Comparison of ENCODE assay signal across 26 cellular contexts in genomic region chr6:167450631-167451030, GRCh38.
"Had no signal": no experiment of that assay in that cellular context is flagged by ENCODE, and none has a peak within 500 bp of the region (broad histone marks: within the 10 kb centered on the region; RNA-seq: fewer than 3 reads in every experiment).

No MANE protein-coding gene starts in this region.

- H3K27ac Mint-ChIP-seq: activated B cell treated with CpG ODN at 0.5 μM for 24 hours; activated CD4-positive, alpha-beta T cell treated with anti-CD3 and anti-CD28 coated beads for 36 hours; activated naive CD4-positive, alpha-beta T cell treated with anti-CD3 and anti-CD28 coated beads for 36 hours; activated naive CD8-positive, alpha-beta T cell treated with anti-CD3 and anti-CD28 coated beads, Interleukin-2, amount 10 ng/mL, durations not matched to agents 7 days and 5 days; naive thymus-derived CD4-positive, alpha-beta T cell; progenitor cell of endocrine pancreas; type B pancreatic cell had no signal

- DNase-seq: activated B cell treated with CpG ODN at 0.5 μM for 24 hours; activated CD4-positive, alpha-beta T cell treated with anti-CD3 and anti-CD28 coated beads for 36 hours; activated CD4-positive, alpha-beta T cell treated with anti-CD3 and anti-CD28 coated beads, Interleukin-2, amount 50 U/mL, for 48 hours; activated CD8-positive, alpha-beta memory T cell treated with anti-CD3 and anti-CD28 coated beads, Interleukin-2, amount 50 U/mL, for 48 hours; activated effector memory CD4-positive, alpha-beta T cell treated with Interleukin-2 at 50 U/mL for 16 hours; activated naive CD4-positive, alpha-beta T cell treated with anti-CD3 and anti-CD28 coated beads for 36 hours; activated naive CD8-positive, alpha-beta T cell treated with anti-CD3 and anti-CD28 coated beads, Interleukin-2, amount 10 ng/mL, durations not matched to agents 7 days and 5 days; activated T-cell treated with anti-CD3 and anti-CD28 coated beads, Interleukin-2, amount 50 U/mL, for 4 hours; amygdala; kidney; lower lobe of right lung; mesendoderm; naive thymus-derived CD4-positive, alpha-beta T cell; retina; spleen; stimulated activated CD4-positive, alpha-beta T cell treated with anti-CD3 and anti-CD28 coated beads, Interleukin-4, amount 100 ng/mL, for 1 hour; stimulated activated naive CD4-positive, alpha-beta T cell; testis had no signal

- H3K36me3 ChIP-seq: lower lobe of right lung, spleen, vagina had no signal

- H3K4me1 ChIP-seq: lower lobe of right lung, spleen, testis, vagina had no signal

- H3K27me3 Mint-ChIP-seq: activated B cell treated with CpG ODN at 0.5 μM for 24 hours; activated CD4-positive, alpha-beta T cell treated with anti-CD3 and anti-CD28 coated beads for 36 hours; activated naive CD8-positive, alpha-beta T cell treated with anti-CD3 and anti-CD28 coated beads, Interleukin-2, amount 10 ng/mL, durations not matched to agents 7 days and 5 days; naive thymus-derived CD4-positive, alpha-beta T cell; progenitor cell of endocrine pancreas had no signal

- FAIRE-seq: bronchial epithelial cell, kidney had no signal

- H3K9me3 Mint-ChIP-seq: activated B cell treated with CpG ODN at 0.5 μM for 24 hours; activated naive CD4-positive, alpha-beta T cell treated with anti-CD3 and anti-CD28 coated beads for 36 hours; activated naive CD8-positive, alpha-beta T cell treated with anti-CD3 and anti-CD28 coated beads, Interleukin-2, amount 10 ng/mL, durations not matched to agents 7 days and 5 days; activated T-cell treated with anti-CD3 and anti-CD28 coated beads, Interleukin-2, amount 50 U/mL, for 4 hours; naive thymus-derived CD4-positive, alpha-beta T cell had no signal

- H3K27me3 ChIP-seq: spleen, testis, vagina had no signal

- H3K4me1 Mint-ChIP-seq: activated B cell treated with CpG ODN at 0.5 μM for 24 hours; activated CD4-positive, alpha-beta T cell treated with anti-CD3 and anti-CD28 coated beads for 36 hours; activated naive CD8-positive, alpha-beta T cell treated with anti-CD3 and anti-CD28 coated beads, Interleukin-2, amount 10 ng/mL, durations not matched to agents 7 days and 5 days; naive thymus-derived CD4-positive, alpha-beta T cell had no signal

- H3K27ac ChIP-seq: coronary artery, epithelial cell of prostate, lower lobe of right lung, spleen, testis, vagina had no signal

- H3K9me3 ChIP-seq: lower lobe of right lung, spleen, testis, vagina had no signal

- ATAC-seq: activated CD4-positive, alpha-beta T cell treated with anti-CD3 and anti-CD28 coated beads for 36 hours; activated T-cell treated with anti-CD3 and anti-CD28 coated beads, Interleukin-2, amount 50 U/mL, for 4 hours; left lobe of liver; lower lobe of right lung; naive thymus-derived CD4-positive, alpha-beta T cell had no signal

- H3K4me3 Mint-ChIP-seq: activated B cell treated with CpG ODN at 0.5 μM for 24 hours; activated CD4-positive, alpha-beta T cell treated with anti-CD3 and anti-CD28 coated beads for 36 hours; activated naive CD4-positive, alpha-beta T cell treated with anti-CD3 and anti-CD28 coated beads for 36 hours; activated naive CD8-positive, alpha-beta T cell treated with anti-CD3 and anti-CD28 coated beads, Interleukin-2, amount 10 ng/mL, durations not matched to agents 7 days and 5 days; activated T-cell treated with anti-CD3 and anti-CD28 coated beads, Interleukin-2, amount 50 U/mL, for 4 hours; naive thymus-derived CD4-positive, alpha-beta T cell; neural crest cell; type B pancreatic cell had no signal

- H3K36me3 Mint-ChIP-seq: activated naive CD8-positive, alpha-beta T cell treated with anti-CD3 and anti-CD28 coated beads, Interleukin-2, amount 10 ng/mL, durations not matched to agents 7 days and 5 days; naive thymus-derived CD4-positive, alpha-beta T cell; type B pancreatic cell had no signal

- H3K4me3 ChIP-seq: coronary artery, lower lobe of right lung, spleen, testis, vagina had no signal
